Comparison of ENCODE assay signal across 10 cellular contexts in the genomic region with DNA sequence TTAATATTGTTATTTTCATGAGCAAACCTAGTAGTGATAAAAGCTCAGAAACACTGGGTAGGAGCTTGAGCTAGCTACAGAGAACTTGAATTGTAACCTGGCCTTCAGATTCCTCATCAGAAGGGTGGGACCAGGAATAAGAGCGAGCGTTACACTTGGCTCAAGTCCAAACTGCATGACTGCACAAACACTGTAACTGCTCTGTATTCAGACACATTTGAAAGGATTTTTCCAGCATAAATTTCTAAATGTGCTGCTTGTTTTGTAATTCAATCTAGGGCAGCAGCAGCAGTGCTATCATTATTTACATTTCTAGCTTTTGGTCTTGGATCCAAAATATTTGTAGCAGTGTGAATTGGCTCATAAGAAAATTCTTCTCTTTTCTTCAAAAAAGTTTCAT.
DNase-seq lines count a peak whose midpoint lies in the region; ATAC-seq and TF ChIP-seq lines count a peak whose summit lies in the region.
"Had no signal": no experiment of that assay in that cellular context is flagged by ENCODE, and none has a peak within 500 bp of the region (broad histone marks: within the 10 kb centered on the region; RNA-seq: fewer than 3 reads in every experiment).

No MANE protein-coding gene starts in this region.

- H3K4me1 Mint-ChIP-seq in stimulated activated naive CD8-positive, alpha-beta T cell treated with anti-CD3 and anti-CD28 coated beads, Interleukin-15, amount 100 ng/mL, for 72 hours = no peaks in the 10 kb centered on the region
- H3K4me1 Mint-ChIP-seq: CD4-positive, CD25-positive, alpha-beta regulatory T cell had no signal

- peaks cover 0 to 11% of the 10 kb centered on the region in 2 donors for H3K4me1 ChIP-seq in right atrium auricular region

- H3K4me3 Mint-ChIP-seq in stimulated activated naive CD8-positive, alpha-beta T cell treated with anti-CD3 and anti-CD28 coated beads, Interleukin-15, amount 100 ng/mL, for 72 hours = no peak overlapping the region
- H3K4me3 Mint-ChIP-seq: CD4-positive, CD25-positive, alpha-beta regulatory T cell had no signal

- no peak for ATAC-seq in GM19328 (IDR thresholded peaks at IDR 0.05; ENCODE audit: unreplicated experiment)
- ATAC-seq in stimulated activated naive CD8-positive, alpha-beta T cell treated with anti-CD3 and anti-CD28 coated beads, Interleukin-15, amount 100 ng/mL, for 72 hours = no peak
- ATAC-seq in GM21825 (IDR thresholded peaks at IDR 0.05; ENCODE audit: unreplicated experiment) = no peak

- no peaks in the 10 kb centered on the region for H3K27me3 ChIP-seq in right atrium auricular region

- DNase-seq in Caki2 (ENCODE audit: low read depth) (peak; percentile 65), NCI-H1092 treated with DMSO at 0.1 percent for 48 hours (lab: John Stamatoyannopoulos, UW) (peak; percentile 89), SK-MEL-5 (ENCODE audit: low read depth, low spot score) (peak; percentile 52), right atrium auricular region (ENCODE audit: low spot score) (peak; percentile 59), NK-92 (lab: John Stamatoyannopoulos, UW; ENCODE audit: unreplicated experiment) (no peak)
- DNase-seq in stimulated activated naive CD8-positive, alpha-beta T cell treated with anti-CD3 and anti-CD28 coated beads, Interleukin-15, amount 100 ng/mL, for 72 hours = no peak
- DNase-seq: activated T-cell treated with anti-CD3 and anti-CD28 coated beads for 4 hours; CD4-positive, CD25-positive, alpha-beta regulatory T cell had no signal

- H3K27me3 Mint-ChIP-seq in stimulated activated naive CD8-positive, alpha-beta T cell treated with anti-CD3 and anti-CD28 coated beads, Interleukin-15, amount 100 ng/mL, for 72 hours = no peaks in the 10 kb centered on the region
- H3K27me3 Mint-ChIP-seq: CD4-positive, CD25-positive, alpha-beta regulatory T cell had no signal

- no peaks in the 10 kb centered on the region for H3K36me3 ChIP-seq in right atrium auricular region

- no peak for TF ChIP-seq CTCF in right atrium auricular region (IDR thresholded peaks at IDR 0.05)

- H3K4me3 ChIP-seq in right atrium auricular region = no peak overlapping the region

- no peak overlapping the region for H3K27ac ChIP-seq in right atrium auricular region

- H3K27ac Mint-ChIP-seq in stimulated activated naive CD8-positive, alpha-beta T cell treated with anti-CD3 and anti-CD28 coated beads, Interleukin-15, amount 100 ng/mL, for 72 hours = no peak overlapping the region
- H3K27ac Mint-ChIP-seq: CD4-positive, CD25-positive, alpha-beta regulatory T cell had no signal

- H3K9me3 ChIP-seq in right atrium auricular region = peaks cover 0 to 3% of the 10 kb centered on the region in 2 donors

- peaks cover 7 to 32% of the 10 kb centered on the region in 2 donors for H3K9me3 Mint-ChIP-seq in stimulated activated naive CD8-positive, alpha-beta T cell treated with anti-CD3 and anti-CD28 coated beads, Interleukin-15, amount 100 ng/mL, for 72 hours

- in situ Hi-C loops in Caki2 (cut with HindIII; ENCODE audit: low pct_unique_long_range_greater_than_20kb, low sequenced_read_pairs) = no loop called here
- in situ Hi-C loops in SK-MEL-5 (cut with HindIII; ENCODE audit: low pct_unique_long_range_greater_than_20kb, low sequenced_read_pairs) = no loop called here

Comparison
In these comparisons a context has a peak if more than half of its experiments do, and no peak if none do; other contexts are left out.
1. DNase-seq: peak in Caki2 (single experiment), NCI-H1092 treated with DMSO at 0.1 percent for 48 hours (single experiment), SK-MEL-5 (single experiment) and right atrium auricular region (single experiment); none in stimulated activated naive CD8-positive, alpha-beta T cell treated with anti-CD3 and anti-CD28 coated beads, Interleukin-15, amount 100 ng/mL, for 72 hours (0 of 2) and NK-92 (single experiment).